14 cellular contexts compared by ENCODE assay signal in the genomic region with DNA sequence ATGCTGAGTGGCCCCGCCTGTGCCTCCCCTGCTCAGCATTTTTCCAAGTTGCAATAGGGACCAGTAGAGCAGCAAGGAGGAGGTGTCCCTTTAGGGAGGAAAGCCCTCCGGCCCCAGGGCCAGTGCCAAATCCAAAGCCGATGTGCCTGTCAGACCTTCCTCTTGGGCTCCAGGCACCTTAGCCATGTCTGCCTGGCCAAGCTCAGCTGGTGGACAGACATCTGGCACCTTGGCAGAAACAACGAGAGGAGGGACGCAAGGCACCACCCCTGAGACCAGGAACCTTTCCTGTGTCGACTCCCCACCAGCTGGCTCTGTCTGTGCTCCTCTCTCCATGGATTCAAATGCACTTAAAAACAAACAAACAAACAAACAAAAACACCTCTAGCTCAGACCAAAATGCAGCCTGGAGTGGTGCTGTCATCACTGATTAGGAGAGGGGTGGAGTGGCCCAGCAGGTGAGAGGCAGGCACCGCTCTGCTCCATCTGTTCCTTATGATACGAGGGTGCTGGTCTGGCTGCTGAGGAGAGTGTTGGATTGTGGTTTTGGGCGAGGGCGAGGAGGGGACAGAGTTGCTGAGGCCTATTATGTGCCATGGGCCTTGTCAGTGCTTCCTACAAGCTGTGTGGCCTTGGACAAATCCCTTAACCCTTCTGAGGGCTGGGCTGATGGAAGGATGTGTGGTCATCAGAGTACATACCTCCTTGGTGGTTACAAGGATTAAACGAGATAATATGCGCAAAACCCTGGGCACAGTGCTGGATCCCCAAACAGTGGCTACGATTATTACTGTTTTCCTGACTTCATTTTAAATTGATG. TPM values are rescaled to one million over a fixed set of nuclear protein-coding genes. Genes with fewer than 3 reads are reported as not detected.
A peak's percentile ranks its signal among the peaks of the same experiment; 100 is the strongest.
DNase-seq lines count a peak whose midpoint lies in the region; ATAC-seq and TF ChIP-seq lines count a peak whose summit lies in the region.
"Had no signal": no experiment of that assay in that cellular context is flagged by ENCODE, and none has a peak within 500 bp of the region (broad histone marks: within the 10 kb centered on the region; RNA-seq: fewer than 3 reads in every experiment).

No MANE protein-coding gene starts in this region.

- H3K27me3 Mint-ChIP-seq in T-helper 17 cell: no peaks in the 10 kb centered on the region

- peak overlapping the region; percentile 14 for H3K27ac Mint-ChIP-seq in T-helper 17 cell

- ATAC-seq in Right ventricle myocardium inferior (no peak), T-helper 17 cell (no peak), HG03097 (IDR thresholded peaks at IDR 0.05; ENCODE audit: low FRiP score, unreplicated experiment) (no peak), GM18498 (IDR thresholded peaks at IDR 0.05; ENCODE audit: unreplicated experiment) (no peak)
- ATAC-seq: A549 had no signal

- H3K9me3 ChIP-seq in T-helper 17 cell (ENCODE audit: control insufficient read depth, low read length, poor library complexity, severe bottlenecking) (no peaks in the 10 kb centered on the region), breast epithelium (no peaks in the 10 kb centered on the region)
- H3K9me3 ChIP-seq: A549 had no signal

- peaks cover 2% of the 10 kb centered on the region for H3K36me3 Mint-ChIP-seq in T-helper 17 cell (ENCODE audit: low read depth)

- TF ChIP-seq CTCF in breast epithelium (IDR thresholded peaks at IDR 0.05): no peak

- intact Hi-C loops in Right ventricle myocardium inferior (cut with DNase I) (no loop called here), cardiac septum (cut with DNase I) (no loop called here), breast epithelium (cut with DNase I; ENCODE audit: low total_unique reads) (no loop called here)

- DNase-seq in Right ventricle myocardium inferior (ENCODE audit: missing footprints) (peak; percentile 48), cardiac septum (ENCODE audit: low spot score) (no peak), T-helper 17 cell (no peak), cerebellum (ENCODE audit: low spot score) (peak; percentile 82), medulla oblongata (ENCODE audit: extremely low spot score) (no peak), breast epithelium (ENCODE audit: low spot score in 2 of 2) (no peak)
- DNase-seq: DMS79 treated with DMSO at 0.1 percent for 48 hours, GF-D8, NCI-H1417, NCI-H1930, NCI-H2227 treated with DMSO at 0.1 percent for 48 hours had no signal

- H3K4me1 Mint-ChIP-seq in T-helper 17 cell: peaks cover 29% of the 10 kb centered on the region

- H3K4me3 ChIP-seq in breast epithelium: no peak overlapping the region
- H3K4me3 ChIP-seq: A549 had no signal

- H3K36me3 ChIP-seq in breast epithelium: no peaks in the 10 kb centered on the region

- no peaks in the 10 kb centered on the region for H3K27me3 ChIP-seq in breast epithelium

- TF ChIP-seq POLR2A in breast epithelium (IDR thresholded peaks at IDR 0.05): no peak

- H3K4me3 Mint-ChIP-seq in T-helper 17 cell: no peak overlapping the region

- no peaks in the 10 kb centered on the region for H3K4me1 ChIP-seq in breast epithelium
- H3K4me1 ChIP-seq: A549 had no signal

- H3K27ac ChIP-seq in breast epithelium: no peak overlapping the region
- H3K27ac ChIP-seq: A549 had no signal

RNA-seq across cellular contexts. Expression of a gene that starts 46.2 kb away (rescaled TPM):
- 59.1 TPM for total RNA-seq in Right ventricle myocardium inferior
- total RNA-seq in cardiac septum: 38.4 TPM
- total RNA-seq in T-helper 17 cell: 1 to 10 TPM; 1.8 to 3.9 TPM
- total RNA-seq in cerebellum: 14.4 TPM
- total RNA-seq in breast epithelium: 10 to 100 TPM; 30.7 to 91.1 (median 75.7) TPM

Comparison
In these comparisons a context has a peak if more than half of its experiments do, and no peak if none do; other contexts are left out.
1. DNase-seq: peak in Right ventricle myocardium inferior (single experiment) and cerebellum (single experiment); none in cardiac septum (single experiment), T-helper 17 cell (0 of 3), medulla oblongata (single experiment) and breast epithelium (0 of 2).